In the genomic region with DNA sequence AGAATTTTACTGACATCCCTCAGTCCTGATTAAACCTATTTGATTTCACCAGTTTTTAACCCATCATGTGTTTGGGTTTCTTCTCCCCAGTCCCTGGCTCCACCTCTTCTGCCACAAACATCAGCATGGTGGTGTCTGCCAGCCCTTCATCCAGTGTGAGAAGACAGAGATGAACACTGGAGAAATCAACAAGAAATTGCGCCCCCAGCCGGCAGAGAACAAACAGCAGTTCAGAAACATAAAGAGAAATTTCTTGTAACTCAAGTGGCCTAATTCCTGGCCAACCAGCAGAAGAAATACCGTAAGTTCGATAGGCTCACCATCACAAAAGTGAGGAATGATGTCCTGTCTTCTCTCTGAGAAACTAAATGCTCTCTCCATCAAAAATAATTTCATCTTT, we compare ENCODE assay signal across 12 cellular contexts. TPM values are rescaled to one million over a fixed set of nuclear protein-coding genes. Genes with fewer than 3 reads are reported as not detected.
DNase-seq lines count a peak whose midpoint lies in the region; ATAC-seq and TF ChIP-seq lines count a peak whose summit lies in the region.
"Had no signal": no experiment of that assay in that cellular context is flagged by ENCODE, and none has a peak within 500 bp of the region (broad histone marks: within the 10 kb centered on the region; RNA-seq: fewer than 3 reads in every experiment).

No MANE protein-coding gene starts in this region.

- no peaks in the 10 kb centered on the region for H3K36me3 Mint-ChIP-seq in activated T-cell treated with anti-CD3 and anti-CD28 coated beads, Interleukin-2, amount 50 U/mL, for 4 hours (ENCODE audit: insufficient read depth)

- H2AFZ ChIP-seq in osteoblast (ENCODE audit: low read length), result no peak overlapping the region

- peaks cover 16% of the 10 kb centered on the region for H3K27me3 Mint-ChIP-seq in activated T-cell treated with anti-CD3 and anti-CD28 coated beads, Interleukin-2, amount 50 U/mL, for 4 hours (ENCODE audit: low read depth)

- no peaks in the 10 kb centered on the region for H3K9me3 Mint-ChIP-seq in activated T-cell treated with anti-CD3 and anti-CD28 coated beads, Interleukin-2, amount 50 U/mL, for 4 hours
- H3K9me3 Mint-ChIP-seq: activated B cell treated with CpG ODN at 0.5 μM for 24 hours had no signal

- H3K9me3 ChIP-seq in osteoblast (ENCODE audit: low read depth, low read length), result no peaks in the 10 kb centered on the region
- H3K9me3 ChIP-seq: breast epithelium, prostate gland had no signal

- no peak overlapping the region for H3K4me3 Mint-ChIP-seq in activated T-cell treated with anti-CD3 and anti-CD28 coated beads, Interleukin-2, amount 50 U/mL, for 4 hours
- H3K4me3 Mint-ChIP-seq: activated B cell treated with CpG ODN at 0.5 μM for 24 hours had no signal

- TF ChIP-seq CTCF in LNCAP (IDR thresholded peaks at IDR 0.05) (peak; percentile 22; the same call in 1 of the 2 replicates), cardiac fibroblast (IDR thresholded peaks at IDR 0.05; ENCODE audit: low read depth, low read length) (peak; percentile 40), osteoblast (IDR thresholded peaks at IDR 0.05; ENCODE audit: extremely low read depth, low read depth, low read length) (peak; percentile 60)

- peak; percentile 52 to 57 for DNase-seq in activated T-cell treated with anti-CD3 and anti-CD28 coated beads, Interleukin-2, amount 50 U/mL, for 48 hours
- DNase-seq in activated T-cell treated with anti-CD3 and anti-CD28 coated beads, Interleukin-2, amount 50 U/mL, for 4 hours, result no peak
- DNase-seq in cardiac fibroblast (ENCODE audit: low read depth in 2 of 2) (no peak), osteoblast (ENCODE audit: insufficient read length, low spot score, missing footprints) (no peak), caudate nucleus (lab: John Stamatoyannopoulos, UW) (no peak)
- DNase-seq: activated B cell treated with CpG ODN at 0.5 μM for 24 hours, NCI-H2227 treated with DMSO at 0.1 percent for 48 hours had no signal

- H3K4me1 ChIP-seq in osteoblast (ENCODE audit: insufficient read depth, low read length), result no peaks in the 10 kb centered on the region
- H3K4me1 ChIP-seq: breast epithelium, prostate gland had no signal

- no peaks in the 10 kb centered on the region for H4K20me1 ChIP-seq in osteoblast (ENCODE audit: insufficient read depth, low read length)

- no peak overlapping the region for H3K4me2 ChIP-seq in osteoblast (ENCODE audit: insufficient read depth, low read length)

- peaks cover 31% of the 10 kb centered on the region for H3K27me3 ChIP-seq in osteoblast (ENCODE audit: insufficient read depth, low read length)
- H3K27me3 ChIP-seq: breast epithelium had no signal

- H3K4me3 ChIP-seq in cardiac fibroblast (replicated peaks in 1 of 2; ENCODE audit: low read depth in 2 of 2, low read length in 2 of 2) (no peak overlapping the region), osteoblast (ENCODE audit: insufficient read depth, low read length) (no peak overlapping the region)
- H3K4me3 ChIP-seq: breast epithelium, prostate gland had no signal

- H3K79me2 ChIP-seq in osteoblast (ENCODE audit: insufficient read depth, low read length), result no peaks in the 10 kb centered on the region

- ATAC-seq in activated T-cell treated with anti-CD3 and anti-CD28 coated beads, Interleukin-2, amount 50 U/mL, for 4 hours, result no peak
- no peak for ATAC-seq in HG02852 (IDR thresholded peaks at IDR 0.05; ENCODE audit: unreplicated experiment)
- no peak for ATAC-seq in HG02973 (IDR thresholded peaks at IDR 0.05; ENCODE audit: unreplicated experiment)

- H3K36me3 ChIP-seq in osteoblast (ENCODE audit: insufficient read depth, low read length), result no peaks in the 10 kb centered on the region
- H3K36me3 ChIP-seq: breast epithelium, prostate gland had no signal

- no peaks in the 10 kb centered on the region for H3K4me1 Mint-ChIP-seq in activated T-cell treated with anti-CD3 and anti-CD28 coated beads, Interleukin-2, amount 50 U/mL, for 4 hours (ENCODE audit: low read depth)
- H3K4me1 Mint-ChIP-seq: activated B cell treated with CpG ODN at 0.5 μM for 24 hours had no signal

- H3K27ac ChIP-seq in osteoblast (ENCODE audit: low read depth, low read length), result no peak overlapping the region
- H3K27ac ChIP-seq in caudate nucleus (ENCODE audit: low read depth, low read length), result no peak overlapping the region
- H3K27ac ChIP-seq: breast epithelium, prostate gland had no signal

RNA-seq across cellular contexts. Expression of a gene that starts 18.3 kb away (rescaled TPM):
- 100 to 1,000 TPM in 2 of 3 donors, 10 to 100 TPM in 1; 89.0 to 139 (median 121) TPM for total RNA-seq in activated T-cell treated with anti-CD3 and anti-CD28 coated beads, Interleukin-2, amount 50 U/mL, for 4 hours
- total RNA-seq in osteoblast, result 142 and 167 TPM in 2 replicates

RNA-seq across cellular contexts. Expression of a gene that starts 24.9 kb away (rescaled TPM):
- total RNA-seq in activated T-cell treated with anti-CD3 and anti-CD28 coated beads, Interleukin-2, amount 50 U/mL, for 4 hours, result 100 to 1,000 TPM in 2 of 3 donors, 10 to 100 TPM in 1; 92.6 to 113 (median 106) TPM
- 103 and 116 TPM in 2 replicates for total RNA-seq in osteoblast

Comparison
In these comparisons a context has a peak if more than half of its experiments do, and no peak if none do; other contexts are left out.
1. DNase-seq: peak in activated T-cell treated with anti-CD3 and anti-CD28 coated beads, Interleukin-2, amount 50 U/mL, for 48 hours (2 of 2); none in activated T-cell treated with anti-CD3 and anti-CD28 coated beads, Interleukin-2, amount 50 U/mL, for 4 hours (single experiment), cardiac fibroblast (0 of 2), osteoblast (single experiment) and caudate nucleus (0 of 61).
2. Peak in every context shown above with its lines, with median percentiles within 50 percentile points of each other: CTCF ChIP-seq.